Comparison of ENCODE assay signal across 24 cellular contexts in genomic region chr1:66850989-66851388, GRCh38. TPM values are rescaled to one million over a fixed set of nuclear protein-coding genes. Genes with fewer than 3 reads are reported as not detected.
DNase-seq lines count a peak whose midpoint lies in the region; ATAC-seq, FAIRE-seq and TF ChIP-seq lines count a peak whose summit lies in the region.
"Had no signal": no experiment of that assay in that cellular context is flagged by ENCODE, and none has a peak within 500 bp of the region (broad histone marks: within the 10 kb centered on the region; RNA-seq: fewer than 3 reads in every experiment).

No MANE protein-coding gene starts in this region.

- WGBS in suprapubic skin = 97% methylated on average over 1 of the region's 1 CpG

- no peak for TF ChIP-seq POLR2A in suprapubic skin (IDR thresholded peaks at IDR 0.05)

- H3K4me3 ChIP-seq in mucosa of descending colon (no peak overlapping the region), suprapubic skin (no peak overlapping the region)
- H3K4me3 ChIP-seq: BLaER1 had no signal

- intact Hi-C loops in left colon (cut with DNase I, micrococcal nuclease) (no loop called here), mucosa of descending colon (cut with DNase I, micrococcal nuclease) (no loop called here)

- no peak overlapping the region for H3K27ac ChIP-seq in suprapubic skin
- H3K27ac ChIP-seq: BLaER1 had no signal

- H3K9me3 ChIP-seq in mucosa of descending colon (no peaks in the 10 kb centered on the region), suprapubic skin (no peaks in the 10 kb centered on the region)
- H3K9me3 ChIP-seq: BE2C, BLaER1 had no signal

- H3K36me3 ChIP-seq in mucosa of descending colon (ENCODE audit: low read depth) = no peaks in the 10 kb centered on the region
- H3K36me3 ChIP-seq in suprapubic skin = no peaks in the 10 kb centered on the region
- H3K36me3 ChIP-seq: BE2C, BLaER1 had no signal

- peak; percentile 31 for FAIRE-seq in frontal cortex (lab: Jason Lieb, UNC)
- FAIRE-seq: G401.6, GM12891, GM19239 had no signal

- H3K4me1 ChIP-seq in mucosa of descending colon (ENCODE audit: low read depth) (no peaks in the 10 kb centered on the region), suprapubic skin (no peaks in the 10 kb centered on the region)
- H3K4me1 ChIP-seq: BE2C, BLaER1 had no signal

- no peak for TF ChIP-seq CTCF in mucosa of descending colon (IDR thresholded peaks at IDR 0.05)
- TF ChIP-seq CTCF in suprapubic skin (IDR thresholded peaks at IDR 0.05) = no peak

- no peak for DNase-seq in frontal cortex (ENCODE audit: low spot score in 2 of 2)
- no peak for DNase-seq in left colon
- no peak for DNase-seq in mucosa of descending colon
- DNase-seq in DMS153 treated with DMSO at 0.1 percent for 48 hours (lab: John Stamatoyannopoulos, UW; ENCODE audit: unreplicated experiment) = no peak
- no peak for DNase-seq in HUDEP-2 (lab: John Stamatoyannopoulos, UW; ENCODE audit: unreplicated experiment in 76 of 76)
- no peak for DNase-seq in suprapubic skin (ENCODE audit: low spot score in 2 of 2)
- DNase-seq: 8988T; ACHN; BE2C; C1 segment of cervical spinal cord; CD4-positive, alpha-beta memory T cell; CD4-positive, CD25-positive, alpha-beta regulatory T cell; CD8-positive, alpha-beta memory T cell; COR-L47; DMS 273 treated with DMSO at 0.1 percent for 48 hours; DMS153; DMS79 treated with DMSO at 0.1 percent for 48 hours; GF-D8 had no signal

- ATAC-seq in left colon = peak; percentile 76
- peak; percentile 53 for ATAC-seq in mucosa of descending colon
- ATAC-seq in GM21529 (IDR thresholded peaks at IDR 0.05; ENCODE audit: unreplicated experiment) = no peak

- no peaks in the 10 kb centered on the region for H3K27me3 ChIP-seq in suprapubic skin
- H3K27me3 ChIP-seq: BE2C, BLaER1 had no signal

- no peak for TF ChIP-seq EP300 in suprapubic skin (IDR thresholded peaks at IDR 0.05)

RNA-seq across cellular contexts. Expression of gene INSL5, which starts 49.9 kb away (rescaled TPM):
- not detected for total RNA-seq in frontal cortex
- 10 to 100 TPM; 21.5 to 26.9 TPM for total RNA-seq in left colon
- total RNA-seq in mucosa of descending colon = 10 to 100 TPM in 1 of 3 donors, 1 to 10 TPM in 2; 1.9 to 27.0 (median 7.0) TPM
- total RNA-seq in suprapubic skin = not detected
- total RNA-seq: A673; CD4-positive, alpha-beta memory T cell; CD4-positive, CD25-positive, alpha-beta regulatory T cell; CD8-positive, alpha-beta memory T cell had no signal
